ENCODE assay signal across 14 cellular contexts in genomic region chr11:15742626-15743243, GRCh38.
DNase-seq lines count a peak whose midpoint lies in the region; ATAC-seq and TF ChIP-seq lines count a peak whose summit lies in the region.
"Had no signal": no experiment of that assay in that cellular context is flagged by ENCODE, and none has a peak within 500 bp of the region (broad histone marks: within the 10 kb centered on the region; RNA-seq: fewer than 3 reads in every experiment).

No MANE protein-coding gene starts in this region.

- ATAC-seq in HG02884 (IDR thresholded peaks at IDR 0.05; ENCODE audit: unreplicated experiment), result no peak

- H3K27me3 ChIP-seq in endodermal cell (ENCODE audit: control insufficient read depth, insufficient read depth, low read length, poor library complexity, severe bottlenecking), result no peaks in the 10 kb centered on the region

- no peaks in the 10 kb centered on the region for H3K27me3 Mint-ChIP-seq in endodermal cell (ENCODE audit: insufficient read depth)

- TF ChIP-seq CTCF in endodermal cell (conservative IDR thresholded peaks at IDR 0.05), result no peak

- no peak overlapping the region for H3K4me3 Mint-ChIP-seq in endodermal cell

- H3K9me3 ChIP-seq in endodermal cell (ENCODE audit: control insufficient read depth, low read length), result peaks cover 17% of the 10 kb centered on the region

- no peaks in the 10 kb centered on the region for H3K4me1 Mint-ChIP-seq in endodermal cell

- no peak overlapping the region for H3K27ac Mint-ChIP-seq in endodermal cell

- H3K4me3 ChIP-seq in endodermal cell (ENCODE audit: low read length), result no peak overlapping the region

- no peaks in the 10 kb centered on the region for H3K9me3 Mint-ChIP-seq in endodermal cell

- WGBS in endodermal cell (ENCODE audit: insufficient coverage in 1 of 2, insufficient read length in 1 of 2), 2 experiments, result 85 to 93% methylated on average over 6 to 7 of the region's 7 CpGs

- peak; percentile 27 for DNase-seq in NCI-H510A treated with DMSO at 0.1 percent for 48 hours (lab: John Stamatoyannopoulos, UW)
- DNase-seq in NCI-H510A (lab: John Stamatoyannopoulos, UW), result no peak
- DNase-seq in NCI-H748 treated with DMSO at 0.1 percent for 48 hours (lab: John Stamatoyannopoulos, UW), result peak; percentile 82
- DNase-seq in endodermal cell, result no peak
- peak; percentile 32 for DNase-seq in retina
- DNase-seq in DMS114 treated with DMSO at 0.1 percent for 48 hours (lab: John Stamatoyannopoulos, UW; ENCODE audit: unreplicated experiment), result no peak
- DNase-seq in ecto neural progenitor cell (ENCODE audit: low spot score), result no peak
- DNase-seq: activated CD4-positive, alpha-beta T cell treated with anti-CD3 and anti-CD28 coated beads, Interleukin-2, amount 50 U/mL, for 4 hours; activated naive CD4-positive, alpha-beta T cell treated with Interleukin-2 at 50 U/mL for 16 hours; cerebellar nuclear complex; DMS 273 treated with DMSO at 0.1 percent for 48 hours; KG1; T-helper 1 cell had no signal

- no peaks in the 10 kb centered on the region for H3K36me3 ChIP-seq in endodermal cell (ENCODE audit: control insufficient read depth, insufficient read depth, low read length)

- H3K36me3 Mint-ChIP-seq in endodermal cell (ENCODE audit: low read depth), result no peaks in the 10 kb centered on the region

- peak overlapping the region; percentile 32 for H3K27ac ChIP-seq in endodermal cell (ENCODE audit: low read depth, low read length)

- H3K4me1 ChIP-seq in endodermal cell (ENCODE audit: control insufficient read depth, insufficient read depth, low read length), result no peaks in the 10 kb centered on the region

- no peak overlapping the region for H3K9ac ChIP-seq in endodermal cell (ENCODE audit: extremely low read depth, low read length, poor library complexity, severe bottlenecking)

Comparison
In these comparisons a context has a peak if more than half of its experiments do, and no peak if none do; other contexts are left out.
1. DNase-seq: peak in NCI-H510A treated with DMSO at 0.1 percent for 48 hours (single experiment), NCI-H748 treated with DMSO at 0.1 percent for 48 hours (single experiment) and retina (single experiment); none in NCI-H510A (single experiment), endodermal cell (single experiment), DMS114 treated with DMSO at 0.1 percent for 48 hours (single experiment) and ecto neural progenitor cell (single experiment).